In genomic region chr5:127038550-127038949, GRCh38 we compare ENCODE assay signal across 17 cellular contexts. TPM values are rescaled to one million over a fixed set of nuclear protein-coding genes. Genes with fewer than 3 reads are reported as not detected.
DNase-seq lines count a peak whose midpoint lies in the region; ATAC-seq and TF ChIP-seq lines count a peak whose summit lies in the region.
"Had no signal": no experiment of that assay in that cellular context is flagged by ENCODE, and none has a peak within 500 bp of the region (broad histone marks: within the 10 kb centered on the region; RNA-seq: fewer than 3 reads in every experiment).

No MANE protein-coding gene starts in this region.

- TF ChIP-seq CTCF in choroid plexus epithelial cell (conservative IDR thresholded peaks at IDR 0.05; ENCODE audit: low read depth, low read length) (no peak), osteoblast (IDR thresholded peaks at IDR 0.05; ENCODE audit: extremely low read depth, low read depth, low read length) (no peak), spleen (IDR thresholded peaks at IDR 0.05 in 8 of 11, conservative IDR thresholded peaks at IDR 0.05 in 3 of 11) (no peak), upper lobe of right lung (IDR thresholded peaks at IDR 0.05) (no peak)

- H3K27ac ChIP-seq in osteoblast (ENCODE audit: low read depth, low read length) (no peak overlapping the region), spleen (no peak overlapping the region), upper lobe of right lung (no peak overlapping the region)

- H3K27me3 ChIP-seq in osteoblast (ENCODE audit: insufficient read depth, low read length) (no peaks in the 10 kb centered on the region), spleen (replicated peaks in 1 of 7) (no peaks in the 10 kb centered on the region), upper lobe of right lung (no peaks in the 10 kb centered on the region)
- H3K27me3 ChIP-seq: BE2C had no signal

- intact Hi-C loops in left cardiac atrium (cut with DNase I): loop anchor here in 1 of 2 donors (5.0 kb wide), 1 partner anchor 34 kb away; the partner anchor contains the start of gene C5orf63
- intact Hi-C loops in spleen (cut with DNase I; ENCODE audit: low total_unique reads): no loop called here
- intact Hi-C loops in upper lobe of right lung (cut with DNase I): no loop called here

- H2AFZ ChIP-seq in osteoblast (ENCODE audit: low read length): no peak overlapping the region

- H3K4me2 ChIP-seq in osteoblast (ENCODE audit: insufficient read depth, low read length): no peak overlapping the region

- DNase-seq in NCI-H69 (lab: John Stamatoyannopoulos, UW) (peak; percentile 30), choroid plexus epithelial cell (ENCODE audit: low read depth) (peak; percentile 19), left cardiac atrium (no peak), osteoblast (ENCODE audit: insufficient read length, low spot score, missing footprints) (peak; percentile 8), spleen (no peak), upper lobe of right lung (no peak)
- DNase-seq: BE2C, H9, NCI-H1092 treated with DMSO at 0.1 percent for 48 hours, NCI-H146, NCI-H2029, NCI-H345, NCI-H524, NCI-H82 had no signal

- H3K36me3 ChIP-seq in osteoblast (ENCODE audit: insufficient read depth, low read length): no peaks in the 10 kb centered on the region
- H3K36me3 ChIP-seq in spleen: no peaks in the 10 kb centered on the region
- no peaks in the 10 kb centered on the region for H3K36me3 ChIP-seq in upper lobe of right lung
- H3K36me3 ChIP-seq: BE2C had no signal

- ATAC-seq in left cardiac atrium (peak; percentile 16 to 73), GM18867 (IDR thresholded peaks at IDR 0.05; ENCODE audit: unreplicated experiment) (no peak), GM19324 (IDR thresholded peaks at IDR 0.05; ENCODE audit: low FRiP score, unreplicated experiment) (no peak), upper lobe of right lung (no peak)
- ATAC-seq: K562 had no signal

- no peaks in the 10 kb centered on the region for H4K20me1 ChIP-seq in osteoblast (ENCODE audit: insufficient read depth, low read length)

- WGBS in spleen, 5 donors: 75 to 87% (median 85%) methylated on average over 4 of the region's 4 CpGs

- TF ChIP-seq POLR2A in spleen (IDR thresholded peaks at IDR 0.05): no peak

- H3K9me3 ChIP-seq in osteoblast (ENCODE audit: low read depth, low read length) (no peaks in the 10 kb centered on the region), spleen (no peaks in the 10 kb centered on the region), upper lobe of right lung (no peaks in the 10 kb centered on the region)
- H3K9me3 ChIP-seq: BE2C had no signal

- H3K4me1 ChIP-seq in osteoblast (ENCODE audit: insufficient read depth, low read length) (peaks cover 14% of the 10 kb centered on the region), spleen (peaks cover 0 to 8% (median 4%) of the 10 kb centered on the region in 6 donors), upper lobe of right lung (no peaks in the 10 kb centered on the region)
- H3K4me1 ChIP-seq: BE2C had no signal

- H3K4me3 ChIP-seq in choroid plexus epithelial cell (ENCODE audit: low read depth, low read length) (no peak overlapping the region), osteoblast (ENCODE audit: insufficient read depth, low read length) (no peak overlapping the region), spleen (no peak overlapping the region), upper lobe of right lung (no peak overlapping the region)
- H3K4me3 ChIP-seq: K562 had no signal

- H3K79me2 ChIP-seq in osteoblast (ENCODE audit: insufficient read depth, low read length): no peaks in the 10 kb centered on the region

RNA-seq across cellular contexts. Expression of gene MARCHF3, which starts 8.2 kb away (rescaled TPM):
- total RNA-seq in left cardiac atrium (10 to 100 TPM; 17.4 to 23.8 TPM), osteoblast (2.2 and 3.5 TPM in 2 replicates), spleen (10 to 100 TPM in 6 of 7 donors, 1 to 10 TPM in 1; 8.7 to 14.8 (median 12.7) TPM), upper lobe of right lung (11.1 TPM)
- polyA plus RNA-seq in spleen: 1 to 10 TPM; 2.3 to 4.9 (median 2.6) TPM

RNA-seq across cellular contexts. Expression of gene C5orf63, which starts 34.8 kb away (rescaled TPM):
- total RNA-seq in left cardiac atrium (1 to 10 TPM; 5.9 to 7.8 TPM), osteoblast (2.2 and 3.5 TPM in 2 replicates), spleen (10 to 100 TPM in 1 of 7 donors, 1 to 10 TPM in 6; 2.3 to 10.1 (median 5.0) TPM), upper lobe of right lung (10.1 TPM)
- polyA plus RNA-seq in spleen: 1 to 10 TPM; 3.8 to 4.8 (median 3.9) TPM

Comparison
In these comparisons a context has a peak if more than half of its experiments do, and no peak if none do; other contexts are left out.
1. DNase-seq: peak in NCI-H69 (single experiment), choroid plexus epithelial cell (single experiment) and osteoblast (single experiment); none in left cardiac atrium (single experiment), spleen (single experiment) and upper lobe of right lung (single experiment).
2. ATAC-seq: peak in left cardiac atrium (2 of 2); none in GM18867 (single experiment), GM19324 (single experiment) and upper lobe of right lung (single experiment).